ENCODE assay signal across 8 cellular contexts in genomic region chr4:77052352-77052751, GRCh38.
DNase-seq lines count a peak whose midpoint lies in the region; ATAC-seq and TF ChIP-seq lines count a peak whose summit lies in the region.

No MANE protein-coding gene starts in this region.

- TF ChIP-seq CTCF in RWPE1 (conservative IDR thresholded peaks at IDR 0.05; ENCODE audit: low read depth), result peak; percentile 29

- DNase-seq in AG08395 (ENCODE audit: low spot score) (peak; percentile 20), RWPE1 (ENCODE audit: low spot score) (peak; percentile 15), iPS DF 19.7 (ENCODE audit: low read depth, low spot score) (peak; percentile 50)
- peak; percentile 46 for DNase-seq in activated gamma-delta T cell treated with anti-CD3 and anti-CD28 coated beads, Interleukin-2, amount 50 U/mL, for 16 hours (ENCODE audit: low read depth)
- DNase-seq in stimulated activated CD4-positive, alpha-beta T cell treated with anti-CD3 and anti-CD28 coated beads, Interleukin-4, amount 100 ng/mL, for 48 hours (ENCODE audit: low read depth in 2 of 2), result peak; percentile 48 to 51
- no peak for DNase-seq in NK-92 treated with Interleukin-12 subunit alpha and Interleukin-12 subunit beta, amount 100 ng/mL, for 24 hours (lab: John Stamatoyannopoulos, UW)

- H3K27ac ChIP-seq in RWPE1, result no peak overlapping the region

- POLR2A ChIA-PET in RWPE1 (lab: Yijun Ruan, JAX; ENCODE audit: low non-redundant PET), result no interaction called here

- ATAC-seq in GM18517 (IDR thresholded peaks at IDR 0.05; ENCODE audit: unreplicated experiment), result peak; percentile 52
- no peak for ATAC-seq in HG02759 (IDR thresholded peaks at IDR 0.05; ENCODE audit: unreplicated experiment)

- CTCF ChIA-PET in RWPE1 (lab: Yijun Ruan, JAX), result no interaction called here
